Comparison of ENCODE assay signal across 8 cellular contexts in the genomic region with DNA sequence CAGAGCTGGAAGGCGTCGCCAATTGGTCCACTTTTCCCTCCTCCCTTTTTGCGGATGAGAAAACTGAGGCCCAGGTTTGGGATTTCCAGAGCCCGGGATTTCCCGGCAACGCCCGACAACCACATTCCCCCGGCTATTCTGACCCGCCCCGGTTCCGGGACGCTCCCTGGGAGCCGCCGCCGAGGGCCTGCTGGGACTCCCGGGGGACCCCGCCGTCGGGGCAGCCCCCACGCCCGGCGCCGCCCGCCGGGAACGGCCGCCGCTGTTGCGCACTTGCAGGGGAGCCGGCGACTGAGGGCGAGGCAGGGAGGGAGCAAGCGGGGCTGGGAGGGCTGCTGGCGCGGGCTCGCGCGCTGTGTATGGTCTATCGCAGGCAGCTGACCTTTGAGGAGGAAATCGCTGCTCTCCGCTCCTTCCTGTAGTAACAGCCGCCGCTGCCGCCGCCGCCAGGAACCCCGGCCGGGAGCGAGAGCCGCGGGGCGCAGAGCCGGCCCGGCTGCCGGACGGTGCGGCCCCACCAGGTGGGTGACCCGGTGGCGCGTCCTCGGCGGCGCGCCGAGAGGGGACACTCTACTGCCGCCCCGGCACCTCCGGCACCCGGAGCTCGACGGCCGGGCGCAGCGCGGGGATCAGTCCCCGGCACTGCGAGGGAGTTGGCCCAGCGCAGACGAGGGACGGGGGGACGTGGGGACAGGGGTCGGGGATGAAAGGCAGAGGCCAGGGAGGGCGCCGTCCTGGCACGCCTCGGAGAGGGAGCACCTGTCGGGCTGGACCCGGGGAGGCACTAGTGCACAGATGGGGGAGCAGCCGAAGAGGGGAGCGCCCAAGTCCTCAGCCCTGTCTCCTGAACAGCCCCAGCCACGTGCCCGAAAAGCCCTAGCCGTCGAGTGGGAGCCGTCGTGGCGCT. TPM values are rescaled to one million over a fixed set of nuclear protein-coding genes. Genes with fewer than 3 reads are reported as not detected.
DNase-seq lines count a peak whose midpoint lies in the region; ATAC-seq and TF ChIP-seq lines count a peak whose summit lies in the region.

A gene (plus strand): TSS at position 421 of the 907 bp plus-strand sequence. CDS start 914 bp downstream, outside the sequence.

- peak within 1 kb of the TSS; percentile 90 for H2BK15ac ChIP-seq in neuronal stem cell (ENCODE audit: low read length)

- intact Hi-C loops in activated naive CD4-positive, alpha-beta T cell treated with anti-CD3 and anti-CD28 coated beads for 36 hours (cut with micrococcal nuclease), result loop anchor here (1.0 to 5.0 kb wide), 2 partner anchors 23 to 106 kb away; a partner anchor contains a TSS

- peak within 1 kb of the TSS; percentile 77 to 94 (median 89) for H3K27ac ChIP-seq in gastroesophageal sphincter
- H3K27ac ChIP-seq in neuronal stem cell (replicated peaks; ENCODE audit: low read length), result no peak within 1 kb of the TSS
- peak within 1 kb of the TSS; percentile 76 for H3K27ac ChIP-seq in substantia nigra (ENCODE audit: low read depth, low read length, poor library complexity, severe bottlenecking)

- peak within 1 kb of the TSS; percentile 22 for H2BK120ac ChIP-seq in neuronal stem cell (ENCODE audit: low read depth, low read length)

- WGBS in gastroesophageal sphincter (ENCODE audit: low coverage in 1 of 2), 2 donors, result 0 to 31% methylated on average over 2 to 7 of the region's 97 CpGs
- WGBS in neuronal stem cell (ENCODE audit: extremely low coverage in 2 of 2, insufficient read length in 2 of 2, insufficient replicate concordance in 1 of 2), 2 donors, result no CpG with 5 or more reads among the region's 97 CpGs

- H3K4me1 ChIP-seq in gastroesophageal sphincter, result peaks cover 0 to 67% (median 15%) of the 10 kb centered on the region in 3 donors
- peaks cover 2 to 19% of the 10 kb centered on the region in 2 donors for H3K4me1 ChIP-seq in neuronal stem cell (ENCODE audit: control insufficient read depth in 2 of 2, insufficient read depth in 1 of 2, low read depth in 1 of 2, low read length in 2 of 2)

- peaks cover 67% of the 10 kb centered on the region for H3K4me1 Mint-ChIP-seq in activated naive CD4-positive, alpha-beta T cell treated with anti-CD3 and anti-CD28 coated beads for 36 hours (ENCODE audit: low read depth)

- peak within 1 kb of the TSS; percentile 78 for H2AFZ ChIP-seq in neuronal stem cell (ENCODE audit: low read length)

- no peak within 1 kb of the TSS for H4K91ac ChIP-seq in neuronal stem cell (ENCODE audit: low read depth, low read length, poor library complexity)

- CTCF ChIA-PET in activated naive CD4-positive, alpha-beta T cell treated with anti-CD3 and anti-CD28 coated beads for 36 hours (lab: Charles Lee), result interaction anchor here (0.9 to 3.4 kb wide), 7 partner anchors 14 to 115 kb away, joined by 3 to 41 read pairs (median 5); no protein-coding TSS in a partner anchor

- H3K4me3 ChIP-seq in GM12875 (ENCODE audit: low read depth, low read length), result peak within 1 kb of the TSS; percentile 79
- H3K4me3 ChIP-seq in gastroesophageal sphincter, result peak within 1 kb of the TSS; percentile 51 to 73
- peak within 1 kb of the TSS; percentile 6 to 79 for H3K4me3 ChIP-seq in neuronal stem cell (ENCODE audit: low read length in 2 of 2)

- ATAC-seq in HG03139 (IDR thresholded peaks at IDR 0.05; ENCODE audit: unreplicated experiment), result peak; percentile 39
- peak; percentile 94 for ATAC-seq in gastroesophageal sphincter

- H3K4ac ChIP-seq in neuronal stem cell (ENCODE audit: low read length), result peak within 1 kb of the TSS; percentile 84

- peak within 1 kb of the TSS; percentile 41 for H2BK12ac ChIP-seq in neuronal stem cell (ENCODE audit: low read length)

- H2AK5ac ChIP-seq in neuronal stem cell (ENCODE audit: low read depth, low read length), result peak within 1 kb of the TSS; percentile 96

- peaks cover 2% of the 10 kb centered on the region for H3K79me1 ChIP-seq in neuronal stem cell (ENCODE audit: low read depth, low read length)

- TF ChIP-seq POLR2A in gastroesophageal sphincter (IDR thresholded peaks at IDR 0.05), result peak; percentile 91 to 94

- H3K27ac Mint-ChIP-seq in activated naive CD4-positive, alpha-beta T cell treated with anti-CD3 and anti-CD28 coated beads for 36 hours, result peak within 1 kb of the TSS; percentile 95

- H3K4me2 ChIP-seq in neuronal stem cell (ENCODE audit: insufficient read depth, low read length, poor library complexity, severe bottlenecking), result peak within 1 kb of the TSS; percentile 83

- H3K23ac ChIP-seq in neuronal stem cell (ENCODE audit: low read depth, low read length, poor library complexity), result peak within 1 kb of the TSS; percentile 91

- peak within 1 kb of the TSS; percentile 66 for H2BK5ac ChIP-seq in neuronal stem cell (ENCODE audit: low read length)

- H3K9me3 ChIP-seq in gastroesophageal sphincter (no peaks in the 10 kb centered on the region), neuronal stem cell (replicated peaks in 1 of 2; ENCODE audit: control insufficient read depth in 2 of 2, insufficient read depth in 1 of 2, low read depth in 1 of 2, low read length in 2 of 2) (no peaks in the 10 kb centered on the region)

- H3K27me3 Mint-ChIP-seq in activated naive CD4-positive, alpha-beta T cell treated with anti-CD3 and anti-CD28 coated beads for 36 hours (ENCODE audit: low read depth), result no peaks in the 10 kb centered on the region

- peak within 1 kb of the TSS; percentile 85 for H3K18ac ChIP-seq in neuronal stem cell (ENCODE audit: low read length)

- DNase-seq in RPMI8226 (peak; percentile 77), neuronal stem cell (ENCODE audit: low spot score) (no peak), substantia nigra (lab: John Stamatoyannopoulos, UW) (peak in 46 of 49 donors; percentile 23 to 87 (median 64)), amniotic stem cell (lab: John Stamatoyannopoulos, UW) (no peak)
- DNase-seq in activated naive CD4-positive, alpha-beta T cell treated with anti-CD3 and anti-CD28 coated beads for 36 hours, result peak; percentile 88

- peak within 1 kb of the TSS; percentile 67 for H3K14ac ChIP-seq in neuronal stem cell (ENCODE audit: low read length)

- peaks cover 44% of the 10 kb centered on the region for H3K36me3 Mint-ChIP-seq in activated naive CD4-positive, alpha-beta T cell treated with anti-CD3 and anti-CD28 coated beads for 36 hours (ENCODE audit: low read depth)

- TF ChIP-seq EP300 in gastroesophageal sphincter (IDR thresholded peaks at IDR 0.05), result no peak

- H3K36me3 ChIP-seq in gastroesophageal sphincter (peaks cover 0 to 28% of the 10 kb centered on the region in 2 donors), neuronal stem cell (replicated peaks in 1 of 2; ENCODE audit: control insufficient read depth in 2 of 2, insufficient read depth in 2 of 2, low read length in 2 of 2) (no peaks in the 10 kb centered on the region)

- H4K8ac ChIP-seq in neuronal stem cell (ENCODE audit: low read depth, low read length), result peak within 1 kb of the TSS; percentile 17

- no peaks in the 10 kb centered on the region for H3K27me3 ChIP-seq in gastroesophageal sphincter
- H3K27me3 ChIP-seq in neuronal stem cell (ENCODE audit: control insufficient read depth in 3 of 3, insufficient read depth in 3 of 3, low read depth in 1 of 3, low read length in 3 of 3), result peaks cover 7 to 39% (median 38%) of the 10 kb centered on the region in 3 experiments

- TF ChIP-seq CTCF in GM12875 (IDR thresholded peaks at IDR 0.05; ENCODE audit: borderline replicate concordance, insufficient read depth, low read depth, low read length), result no peak
- peak in 3 of 4 experiments; percentile 5 to 30 (median 9) for TF ChIP-seq CTCF in gastroesophageal sphincter (IDR thresholded peaks at IDR 0.05)

- peak within 1 kb of the TSS; percentile 86 for H3K4me3 Mint-ChIP-seq in activated naive CD4-positive, alpha-beta T cell treated with anti-CD3 and anti-CD28 coated beads for 36 hours

- H3K9me3 Mint-ChIP-seq in activated naive CD4-positive, alpha-beta T cell treated with anti-CD3 and anti-CD28 coated beads for 36 hours, result no peaks in the 10 kb centered on the region

- peak within 1 kb of the TSS; percentile 60 for H3K9ac ChIP-seq in neuronal stem cell (ENCODE audit: low read depth, low read length, poor library complexity)

RNA-seq across cellular contexts. Expression of the gene that starts here (rescaled TPM):
- 100 to 1,000 TPM; 165 to 174 TPM for total RNA-seq in activated naive CD4-positive, alpha-beta T cell treated with anti-CD3 and anti-CD28 coated beads for 36 hours
- 10 to 100 TPM; 61.8 to 80.8 (median 71.4) TPM for total RNA-seq in gastroesophageal sphincter
- polyA plus RNA-seq in neuronal stem cell (2013, experiment 1 of 2), result 1.8 TPM
- 1.7 TPM for polyA plus RNA-seq in neuronal stem cell (2013, experiment 2 of 2)

Comparison
In these comparisons a context has a peak if more than half of its experiments do, and no peak if none do; other contexts are left out.
1. DNase-seq: peak in RPMI8226 (single experiment), activated naive CD4-positive, alpha-beta T cell treated with anti-CD3 and anti-CD28 coated beads for 36 hours (single experiment) and substantia nigra (46 of 49); none in neuronal stem cell (single experiment) and amniotic stem cell (single experiment).
2. Peak in every context shown above with its lines, with median percentiles within 50 percentile points of each other: H3K4me3 ChIP-seq.